Comparison of ENCODE assay signal across 8 cellular contexts in the genomic region with DNA sequence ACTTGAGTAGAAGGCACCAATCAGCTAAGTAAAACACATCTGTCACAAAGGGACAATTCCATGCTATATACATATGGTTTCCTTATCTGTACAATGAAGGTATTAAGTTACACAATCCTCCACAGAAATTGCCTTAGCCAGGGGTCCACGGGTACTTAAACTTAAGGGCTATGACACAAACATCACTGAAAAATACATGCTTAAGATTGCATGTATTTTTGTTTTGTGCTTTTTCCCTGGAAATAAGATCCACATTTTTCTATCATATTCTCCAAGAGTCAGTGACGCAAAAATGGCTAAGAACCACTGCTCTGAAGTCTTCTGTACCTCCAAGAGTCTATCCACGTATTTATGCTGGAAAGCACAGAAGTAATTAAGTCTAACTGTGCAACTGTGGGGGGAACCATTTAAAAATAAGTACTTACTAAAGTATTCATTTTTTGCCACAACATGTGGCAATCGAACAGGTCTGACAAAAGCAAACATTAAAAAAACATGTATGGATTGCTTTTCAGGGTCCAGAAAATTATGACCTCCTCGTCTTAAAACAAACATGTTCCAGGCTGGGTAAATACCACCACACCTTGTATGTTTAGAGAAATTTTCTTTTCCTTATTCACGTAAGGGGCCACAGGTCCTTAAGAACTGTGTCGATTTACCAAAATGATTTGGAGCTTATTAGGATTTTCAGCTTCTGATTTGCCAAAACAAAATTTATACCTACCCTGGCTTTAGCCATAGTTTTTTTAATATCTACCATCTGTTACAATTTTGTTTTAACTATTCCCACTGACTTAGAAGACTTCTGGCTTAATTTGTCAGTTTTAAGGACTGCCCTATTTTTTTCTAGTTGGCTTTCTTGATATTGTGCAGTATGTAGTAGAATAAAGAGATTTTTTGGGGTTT. TPM values are rescaled to one million over a fixed set of nuclear protein-coding genes. Genes with fewer than 3 reads are reported as not detected.
DNase-seq lines count a peak whose midpoint lies in the region; ATAC-seq and TF ChIP-seq lines count a peak whose summit lies in the region.

No MANE protein-coding gene starts in this region.

- peak overlapping the region; percentile 97 for H3K9ac ChIP-seq in Loucy (ENCODE audit: low read depth, low read length, poor library complexity, severe bottlenecking)

- no peaks in the 10 kb centered on the region for H3K9me3 ChIP-seq in Loucy (ENCODE audit: insufficient read depth, low read depth, low read length)

- peak overlapping the region; percentile 99 for H3K27ac Mint-ChIP-seq in dendritic cell treated with granulocyte-macrophage colony-stimulating factor and Interleukin-4, amounts not matched to agents 40 ng/mL and 50 ng/mL, for 4 days
- peak overlapping the region; percentile 99 for H3K27ac Mint-ChIP-seq in natural killer cell

- peaks cover 74% of the 10 kb centered on the region for H3K36me3 Mint-ChIP-seq in dendritic cell treated with granulocyte-macrophage colony-stimulating factor and Interleukin-4, amounts not matched to agents 40 ng/mL and 50 ng/mL, for 4 days (ENCODE audit: low read depth)
- peaks cover 49% of the 10 kb centered on the region for H3K36me3 Mint-ChIP-seq in natural killer cell

- no peaks in the 10 kb centered on the region for H3K9me2 ChIP-seq in Loucy (replicated peaks; ENCODE audit: low read depth, low read length)

- TF ChIP-seq CTCF in AG09309 (IDR thresholded peaks at IDR 0.05; ENCODE audit: control insufficient read depth, insufficient read depth, low read depth, low read length, missing control alignments) (no peak), Loucy (conservative IDR thresholded peaks at IDR 0.05; ENCODE audit: low read length) (no peak), natural killer cell (IDR thresholded peaks at IDR 0.05) (no peak)

- H3K36me3 ChIP-seq in Loucy (ENCODE audit: insufficient read depth, low read length): peaks cover 64% of the 10 kb centered on the region

- peak overlapping the region; percentile 93 for H3K4me3 Mint-ChIP-seq in dendritic cell treated with granulocyte-macrophage colony-stimulating factor and Interleukin-4, amounts not matched to agents 40 ng/mL and 50 ng/mL, for 4 days
- H3K4me3 Mint-ChIP-seq in natural killer cell: peak overlapping the region; percentile 100

- H3K9me3 Mint-ChIP-seq in dendritic cell treated with granulocyte-macrophage colony-stimulating factor and Interleukin-4, amounts not matched to agents 40 ng/mL and 50 ng/mL, for 4 days: no peaks in the 10 kb centered on the region
- H3K9me3 Mint-ChIP-seq in natural killer cell: no peaks in the 10 kb centered on the region

- DNase-seq in AG09309 (ENCODE audit: low read depth): no peak
- DNase-seq in natural killer cell: no peak
- no peak for DNase-seq in dedifferentiated amniotic fluid mesenchymal stem cell (ENCODE audit: extremely low spot score)
- DNase-seq in NCI-H510A (lab: John Stamatoyannopoulos, UW): no peak

- H3K4me3 ChIP-seq in AG09309 (ENCODE audit: control insufficient read depth, low read depth, low read length) (peak overlapping the region; percentile 88), Loucy (ENCODE audit: low read length, poor library complexity, severe bottlenecking) (peak overlapping the region; percentile 95)

- intact Hi-C loops in dendritic cell treated with granulocyte-macrophage colony-stimulating factor and Interleukin-4, amounts not matched to agents 40 ng/mL and 50 ng/mL, for 4 days (cut with micrococcal nuclease): loop anchor here (5.0 kb wide), 2 partner anchors 118 to 293 kb away; no protein-coding TSS in a partner anchor
- intact Hi-C loops in natural killer cell (cut with micrococcal nuclease): loop anchor here (2.0 to 10.0 kb wide), 6 partner anchors 89 to 1335 kb away; a partner anchor contains a TSS

- no peak for ATAC-seq in natural killer cell
- no peak for ATAC-seq in GM21576 (IDR thresholded peaks at IDR 0.05; ENCODE audit: unreplicated experiment)
- no peak for ATAC-seq in HG02981 (IDR thresholded peaks at IDR 0.05; ENCODE audit: unreplicated experiment)

- H3K4me1 ChIP-seq in Loucy (ENCODE audit: insufficient read depth, low read length, poor library complexity, severe bottlenecking): peaks cover 79% of the 10 kb centered on the region

- H3K4me1 Mint-ChIP-seq in dendritic cell treated with granulocyte-macrophage colony-stimulating factor and Interleukin-4, amounts not matched to agents 40 ng/mL and 50 ng/mL, for 4 days (ENCODE audit: low read depth): peaks cover 46% of the 10 kb centered on the region
- H3K4me1 Mint-ChIP-seq in natural killer cell: peaks cover 85 to 86% of the 10 kb centered on the region in 2 donors

- no peaks in the 10 kb centered on the region for H3F3A ChIP-seq in Loucy (ENCODE audit: low read depth)

- H4K20me1 ChIP-seq in Loucy (ENCODE audit: insufficient read depth, low read length, poor library complexity, severe bottlenecking): peaks cover 74% of the 10 kb centered on the region

- H3K4me2 ChIP-seq in Loucy (ENCODE audit: low read depth, low read length, poor library complexity, severe bottlenecking): peak overlapping the region; percentile 95

- peaks cover 6% of the 10 kb centered on the region for H3K27me3 Mint-ChIP-seq in dendritic cell treated with granulocyte-macrophage colony-stimulating factor and Interleukin-4, amounts not matched to agents 40 ng/mL and 50 ng/mL, for 4 days
- H3K27me3 Mint-ChIP-seq in natural killer cell (ENCODE audit: low read depth in 2 of 2): no peaks in the 10 kb centered on the region

- peaks cover 10% of the 10 kb centered on the region for H3K27me3 ChIP-seq in Loucy (ENCODE audit: insufficient read depth, low read length, poor library complexity, severe bottlenecking)

- H2AFZ ChIP-seq in Loucy (ENCODE audit: low read length): no peak overlapping the region

- peaks cover 87% of the 10 kb centered on the region for H3K79me2 ChIP-seq in Loucy (ENCODE audit: insufficient read depth, low read length)

RNA-seq across cellular contexts. Expression of a gene that starts 2.8 kb away (rescaled TPM):
- 100 to 1,000 TPM; 131 to 241 (median 167) TPM for total RNA-seq in natural killer cell
